In the genomic region with DNA sequence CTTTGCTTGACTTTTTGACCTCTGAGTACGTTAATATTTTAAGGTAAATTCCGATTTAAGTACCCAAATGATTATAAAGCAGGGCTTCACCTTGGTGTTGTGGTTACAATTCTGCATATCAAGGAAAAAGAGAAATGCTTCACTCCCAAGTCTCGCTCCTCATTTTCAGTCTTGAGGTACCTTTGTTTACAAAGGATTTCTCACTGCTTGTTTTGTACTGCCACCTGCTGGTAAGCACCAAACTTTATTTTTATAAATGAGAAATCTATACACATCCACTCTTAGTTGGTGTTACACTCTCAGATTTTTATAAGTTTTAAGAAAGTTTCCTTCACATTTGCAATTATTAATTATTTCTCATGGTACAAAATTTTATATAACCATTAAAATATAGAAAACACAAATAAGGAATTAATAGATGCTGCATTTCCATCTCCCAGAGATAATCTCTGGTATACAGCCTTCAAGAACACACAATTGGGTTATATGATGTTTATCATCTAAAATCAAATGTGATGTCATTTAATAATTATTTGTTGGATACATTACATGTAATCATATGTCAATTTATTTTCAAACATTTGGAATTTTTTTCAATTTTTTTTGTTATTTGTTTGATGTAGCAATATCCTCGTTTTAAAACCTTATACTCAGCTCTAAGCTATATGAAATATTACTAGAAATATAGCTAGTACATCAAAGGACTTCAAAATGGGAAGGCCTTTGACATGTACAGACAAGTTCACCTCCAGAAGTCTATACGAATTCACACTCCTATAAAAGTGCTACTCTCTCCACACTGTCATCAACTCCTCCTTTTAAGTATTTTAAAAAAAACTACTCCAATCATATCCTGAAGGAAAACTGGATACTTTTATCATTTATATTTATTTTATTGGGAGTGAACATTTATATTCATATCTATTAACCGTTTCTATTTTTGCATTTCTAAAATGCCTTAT, we compare ENCODE assay signal across 7 cellular contexts.
A peak's percentile ranks its signal among the peaks of the same experiment; 100 is the strongest.
DNase-seq lines count a peak whose midpoint lies in the region; ATAC-seq and TF ChIP-seq lines count a peak whose summit lies in the region.

No MANE protein-coding gene starts in this region.

- H3K4me3 Mint-ChIP-seq in activated B cell treated with CpG ODN at 0.5 μM for 24 hours (no peak overlapping the region), type B pancreatic cell (peak overlapping the region; percentile 50)

- POLR2A ChIA-PET in activated B cell treated with CpG ODN at 0.5 μM for 24 hours (lab: Charles Lee) = no interaction called here

- H3K36me3 Mint-ChIP-seq in activated B cell treated with CpG ODN at 0.5 μM for 24 hours (ENCODE audit: low read depth) (no peaks in the 10 kb centered on the region), type B pancreatic cell (no peaks in the 10 kb centered on the region)

- peak; percentile 41 for TF ChIP-seq CTCF in activated B cell treated with CpG ODN at 0.5 μM for 24 hours (IDR thresholded peaks at IDR 0.05)
- peak; percentile 94 for TF ChIP-seq CTCF in type B pancreatic cell (conservative IDR thresholded peaks at IDR 0.05)

- no peaks in the 10 kb centered on the region for H3K4me1 Mint-ChIP-seq in activated B cell treated with CpG ODN at 0.5 μM for 24 hours
- no peaks in the 10 kb centered on the region for H3K4me1 Mint-ChIP-seq in type B pancreatic cell (ENCODE audit: unreplicated experiment)

- ATAC-seq in GM21825 (IDR thresholded peaks at IDR 0.05; ENCODE audit: unreplicated experiment) (peak; percentile 62), activated B cell treated with CpG ODN at 0.5 μM for 24 hours (ENCODE audit: low read depth) (no peak)

- H3K27me3 Mint-ChIP-seq in activated B cell treated with CpG ODN at 0.5 μM for 24 hours (no peaks in the 10 kb centered on the region), type B pancreatic cell (peaks cover 37% of the 10 kb centered on the region)

- in situ Hi-C loops in G401 (cut with HindIII; ENCODE audit: low sequenced_read_pairs) = no loop called here

- CTCF ChIA-PET in activated B cell treated with CpG ODN at 0.5 μM for 24 hours (lab: Charles Lee) = interaction anchor here (1.1 to 1.2 kb wide), 2 partner anchors 9 to 17 kb away, joined by 3 to 4 read pairs; no protein-coding TSS in a partner anchor

- intact Hi-C loops in activated B cell treated with CpG ODN at 0.5 μM for 24 hours (cut with micrococcal nuclease) = loop anchor here (5.0 kb wide), 1 partner anchor 1351 kb away; no protein-coding TSS in a partner anchor

- DNase-seq in G401 (ENCODE audit: low spot score) = peak; percentile 83
- DNase-seq in NCI-H146 (lab: John Stamatoyannopoulos, UW) = peak; percentile 59
- DNase-seq in activated B cell treated with CpG ODN at 0.5 μM for 24 hours = no peak
- DNase-seq in iPS-NIHi11 (ENCODE audit: low spot score) = peak; percentile 33
- DNase-seq in type B pancreatic cell (ENCODE audit: extremely low spot score, unreplicated experiment) = no peak
- no peak for DNase-seq in COLO829 (ENCODE audit: low spot score)

- H3K9me3 Mint-ChIP-seq in activated B cell treated with CpG ODN at 0.5 μM for 24 hours (no peaks in the 10 kb centered on the region), type B pancreatic cell (no peaks in the 10 kb centered on the region)

- H3K27ac Mint-ChIP-seq in activated B cell treated with CpG ODN at 0.5 μM for 24 hours = no peak overlapping the region
- peak overlapping the region; percentile 24 for H3K27ac Mint-ChIP-seq in type B pancreatic cell

Comparison
In these comparisons a context has a peak if more than half of its experiments do, and no peak if none do; other contexts are left out.
1. DNase-seq: peak in G401 (single experiment), NCI-H146 (single experiment) and iPS-NIHi11 (single experiment); none in activated B cell treated with CpG ODN at 0.5 μM for 24 hours (single experiment), type B pancreatic cell (single experiment) and COLO829 (single experiment).